ENCODE assay signal across 16 cellular contexts in genomic region chr9:117714282-117714681, GRCh38. TPM values are rescaled to one million over a fixed set of nuclear protein-coding genes. Genes with fewer than 3 reads are reported as not detected.
A peak's percentile ranks its signal among the peaks of the same experiment; 100 is the strongest.
DNase-seq lines count a peak whose midpoint lies in the region; TF ChIP-seq lines count a peak whose summit lies in the region.
"Had no signal": no experiment of that assay in that cellular context is flagged by ENCODE, and none has a peak within 500 bp of the region (broad histone marks: within the 10 kb centered on the region; RNA-seq: fewer than 3 reads in every experiment).

No MANE protein-coding gene starts in this region.

- no peaks in the 10 kb centered on the region for H3K27me3 Mint-ChIP-seq in osteocyte (ENCODE audit: unreplicated experiment)

- H3K27ac Mint-ChIP-seq in osteocyte (ENCODE audit: unreplicated experiment) = no peak overlapping the region
- H3K27ac Mint-ChIP-seq: natural killer cell had no signal

- H3K9me3 Mint-ChIP-seq in osteocyte (ENCODE audit: unreplicated experiment) = peaks cover 8% of the 10 kb centered on the region
- H3K9me3 Mint-ChIP-seq: natural killer cell had no signal

- H3K4me3 Mint-ChIP-seq in osteocyte (ENCODE audit: unreplicated experiment) = no peak overlapping the region
- H3K4me3 Mint-ChIP-seq: natural killer cell had no signal

- peak; percentile 12 for TF ChIP-seq CTCF in osteocyte (IDR thresholded peaks at IDR 0.05)

- DNase-seq in stimulated activated CD4-positive, alpha-beta T cell treated with anti-CD3 and anti-CD28 coated beads, Interleukin-4, amount 100 ng/mL, for 1 hour = peak; percentile 2
- no peak for DNase-seq in stimulated activated CD4-positive, alpha-beta T cell treated with anti-CD3 and anti-CD28 coated beads, Interleukin-4, amount 100 ng/mL, for 24 hours
- DNase-seq in M059J (ENCODE audit: low read depth) (peak; percentile 25), dermis blood vessel endothelial cell (peak; percentile 17), osteocyte (ENCODE audit: extremely low spot score, unreplicated experiment) (no peak), NCI-H187 (lab: John Stamatoyannopoulos, UW) (no peak), nucleus accumbens (lab: John Stamatoyannopoulos, UW) (no peak), COLO829 (ENCODE audit: low spot score) (no peak)
- DNase-seq: C1 segment of cervical spinal cord; hippocampal formation; lower lobe of right lung; natural killer cell; retina; stimulated activated CD8-positive, alpha-beta memory T cell treated with anti-CD3 and anti-CD28 coated beads, Interleukin-4, amount 100 ng/mL, for 48 hours; upper lobe of left lung had no signal

- H3K36me3 Mint-ChIP-seq in osteocyte (ENCODE audit: unreplicated experiment) = peaks cover 56% of the 10 kb centered on the region
- H3K36me3 Mint-ChIP-seq: natural killer cell had no signal

- H3K4me1 Mint-ChIP-seq in osteocyte (ENCODE audit: unreplicated experiment) = peaks cover 24% of the 10 kb centered on the region

RNA-seq across cellular contexts. Expression of gene TLR4, which starts 10.1 kb away (rescaled TPM):
- total RNA-seq in M059J (2014; rRNA removed; shearing (Covaris generic)) = 12.5 and 16.9 TPM in 2 replicates
- total RNA-seq in dermis blood vessel endothelial cell (117 and 184 TPM in 2 replicates), osteocyte (28.9 and 30.5 TPM in 2 replicates)
- total RNA-seq: T-helper 1 cell treated with Interleukin-12 subunit alpha and Interleukin-12 subunit beta and Interleukin-4 antibody, amounts not matched to agents 30 ng/mL and 1 ng/mL, for 36 hours had no signal

Comparison
In these comparisons a context has a peak if more than half of its experiments do, and no peak if none do; other contexts are left out.
1. DNase-seq: peak in stimulated activated CD4-positive, alpha-beta T cell treated with anti-CD3 and anti-CD28 coated beads, Interleukin-4, amount 100 ng/mL, for 1 hour (single experiment), M059J (single experiment) and dermis blood vessel endothelial cell (single experiment); none in stimulated activated CD4-positive, alpha-beta T cell treated with anti-CD3 and anti-CD28 coated beads, Interleukin-4, amount 100 ng/mL, for 24 hours (single experiment), osteocyte (single experiment), NCI-H187 (0 of 2), nucleus accumbens (0 of 56) and COLO829 (single experiment).